ENCODE assay signal across 26 cellular contexts in genomic region chr20:58613061-58613854, GRCh38. TPM values are rescaled to one million over a fixed set of nuclear protein-coding genes. Genes with fewer than 3 reads are reported as not detected.
DNase-seq lines count a peak whose midpoint lies in the region; ATAC-seq and TF ChIP-seq lines count a peak whose summit lies in the region.
"Had no signal": no experiment of that assay in that cellular context is flagged by ENCODE, and none has a peak within 500 bp of the region (broad histone marks: within the 10 kb centered on the region; RNA-seq: fewer than 3 reads in every experiment).

No MANE protein-coding gene starts in this region.

- H3K27me3 ChIP-seq in adipocyte (replicated peaks; ENCODE audit: control insufficient read depth, insufficient read depth, low read length) (peaks cover 5% of the 10 kb centered on the region), spleen (replicated peaks in 1 of 7) (peaks cover 0 to 2% (median 0%) of the 10 kb centered on the region in 7 donors)
- H3K27me3 ChIP-seq: BLaER1 treated with 17β-estradiol and CSF1 and Interleukin-3, amounts not matched to agents 10 nM and 100 nM; SJSA1 had no signal

- intact Hi-C loops in spleen (cut with DNase I; ENCODE audit: low total_unique reads) = no loop called here

- H3K36me3 ChIP-seq in adipocyte (ENCODE audit: control insufficient read depth, insufficient read depth, low read length, severe bottlenecking) (no peaks in the 10 kb centered on the region), spleen (no peaks in the 10 kb centered on the region)
- H3K36me3 ChIP-seq: BLaER1 treated with 17β-estradiol and CSF1 and Interleukin-3, amounts not matched to agents 10 nM and 100 nM; SJSA1 had no signal

- H3K4me3 ChIP-seq in adipocyte (ENCODE audit: low read length) (no peak overlapping the region), spleen (no peak overlapping the region)
- H3K4me3 ChIP-seq: BLaER1 treated with 17β-estradiol and CSF1 and Interleukin-3, amounts not matched to agents 10 nM and 100 nM; K562; PC-9; SJSA1 had no signal

- H3K27ac ChIP-seq in C4-2B (peak overlapping the region; percentile 86), spleen (no peak overlapping the region)
- H3K27ac ChIP-seq: BLaER1 treated with 17β-estradiol and CSF1 and Interleukin-3, amounts not matched to agents 10 nM and 100 nM; PC-9; SJSA1 had no signal

- no peak for TF ChIP-seq POLR2A in spleen (IDR thresholded peaks at IDR 0.05)

- DNase-seq in adipocyte (ENCODE audit: low read depth) = peak; percentile 22
- DNase-seq in fibroblast of peridontal ligament (ENCODE audit: extremely low read depth) = peak; percentile 26
- peak; percentile 67 for DNase-seq in spleen
- no peak for DNase-seq in stimulated activated naive CD8-positive, alpha-beta T cell treated with anti-CD3 and anti-CD28 coated beads, Interleukin-15, Interleukin-2, amounts not matched to agents 100 U/mL and 50 U/mL, for 24 hours
- no peak for DNase-seq in NCI-H2196 treated with DMSO at 0.1 percent for 48 hours (lab: John Stamatoyannopoulos, UW; ENCODE audit: unreplicated experiment)
- DNase-seq in NCI-H2081 (lab: John Stamatoyannopoulos, UW) = no peak
- DNase-seq: AML-193; Caco-2; CD8-positive, alpha-beta T cell; EL; GDM1; Kasumi-1; MV-4-11; NCI-H1105; NCI-H1436 treated with DMSO at 0.1 percent for 48 hours; NCI-H187 treated with DMSO at 0.1 percent for 48 hours; NCI-H446 treated with DMSO at 0.1 percent for 48 hours; NCI-H526; PC-9; Right ventricle myocardium superior had no signal

- WGBS in spleen, 5 donors = 86 to 92% (median 89%) methylated on average over 15 to 17 of the region's 17 CpGs

- H3K4me1 ChIP-seq in adipocyte (ENCODE audit: control insufficient read depth, insufficient read depth, low read length) (peaks cover 17% of the 10 kb centered on the region), spleen (no peaks in the 10 kb centered on the region)

- no peak for ATAC-seq in stimulated activated naive CD8-positive, alpha-beta T cell treated with anti-CD3 and anti-CD28 coated beads, Interleukin-15, Interleukin-2, amounts not matched to agents 100 U/mL and 50 U/mL, for 24 hours
- no peak for ATAC-seq in GM18519 (IDR thresholded peaks at IDR 0.05; ENCODE audit: low FRiP score, unreplicated experiment)
- ATAC-seq: CD8-positive, alpha-beta T cell; HepG2; K562 had no signal

- peaks cover 4% of the 10 kb centered on the region for H3K9me3 ChIP-seq in adipocyte (ENCODE audit: control insufficient read depth, low read length)
- H3K9me3 ChIP-seq in spleen = no peaks in the 10 kb centered on the region
- H3K9me3 ChIP-seq: Caco-2 had no signal

- TF ChIP-seq CTCF in C4-2B (conservative IDR thresholded peaks at IDR 0.05) (no peak), spleen (IDR thresholded peaks at IDR 0.05 in 8 of 11, conservative IDR thresholded peaks at IDR 0.05 in 3 of 11) (no peak)

- H3K9ac ChIP-seq in adipocyte (ENCODE audit: low read length) = no peak overlapping the region
- H3K9ac ChIP-seq: BLaER1 treated with 17β-estradiol and CSF1 and Interleukin-3, amounts not matched to agents 10 nM and 100 nM had no signal

RNA-seq across cellular contexts. Expression of gene STX16, which starts 37.8 kb away (rescaled TPM):
- 100 to 1,000 TPM in 1 of 7 donors, 10 to 100 TPM in 6; 62.6 to 105 (median 83.6) TPM for total RNA-seq in spleen
- polyA plus RNA-seq in spleen = 10 to 100 TPM; 34.4 to 47.3 (median 43.5) TPM

Comparison
In these comparisons a context has a peak if more than half of its experiments do, and no peak if none do; other contexts are left out.
1. DNase-seq: peak in adipocyte (single experiment), fibroblast of peridontal ligament (single experiment) and spleen (single experiment); none in stimulated activated naive CD8-positive, alpha-beta T cell treated with anti-CD3 and anti-CD28 coated beads, Interleukin-15, Interleukin-2, amounts not matched to agents 100 U/mL and 50 U/mL, for 24 hours (single experiment), NCI-H2196 treated with DMSO at 0.1 percent for 48 hours (single experiment) and NCI-H2081 (0 of 2).